11 cellular contexts compared by ENCODE assay signal in the genomic region with DNA sequence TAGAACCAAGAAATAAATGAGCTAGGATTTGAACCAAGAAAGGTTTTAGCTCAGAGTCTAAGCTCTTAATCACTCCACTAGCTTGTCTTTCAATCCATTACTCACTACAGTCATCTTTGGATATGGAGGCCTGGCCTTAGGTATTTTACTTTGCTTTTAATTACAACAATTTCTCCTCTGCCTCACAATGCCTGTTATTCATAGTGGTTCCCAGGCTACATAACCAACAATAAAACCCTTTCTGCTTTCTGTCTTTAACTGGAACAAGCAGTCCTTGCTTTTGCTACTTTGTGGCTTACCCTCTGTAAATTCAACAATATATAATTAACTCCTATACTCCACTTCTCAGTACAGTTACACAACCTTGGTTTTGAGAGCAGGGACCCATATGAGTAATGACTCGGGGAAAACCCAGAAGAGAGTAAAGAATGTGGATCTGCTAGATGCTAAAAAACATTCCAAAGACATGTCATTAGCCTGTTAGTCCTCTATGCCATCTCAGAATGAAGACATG.
A peak's percentile ranks its signal among the peaks of the same experiment; 100 is the strongest.
DNase-seq lines count a peak whose midpoint lies in the region; ATAC-seq and TF ChIP-seq lines count a peak whose summit lies in the region.
"Had no signal": no experiment of that assay in that cellular context is flagged by ENCODE, and none has a peak within 500 bp of the region (broad histone marks: within the 10 kb centered on the region; RNA-seq: fewer than 3 reads in every experiment).

No MANE protein-coding gene starts in this region.

- H2AFZ ChIP-seq in mesenchymal stem cell (ENCODE audit: low read depth, low read length): no peak overlapping the region

- H3K4me1 Mint-ChIP-seq in WTC11: peaks cover 21% of the 10 kb centered on the region
- H3K4me1 Mint-ChIP-seq: activated B cell treated with CpG ODN at 0.5 μM for 24 hours had no signal

- H3K27ac Mint-ChIP-seq in WTC11: peak overlapping the region; percentile 40
- H3K27ac Mint-ChIP-seq: activated B cell treated with CpG ODN at 0.5 μM for 24 hours had no signal

- peaks cover 3% of the 10 kb centered on the region; the same call in 1 of the 2 replicates for H3K36me3 Mint-ChIP-seq in WTC11

- H3K27ac ChIP-seq in mesenchymal stem cell (ENCODE audit: low read length, poor library complexity, severe bottlenecking): peak overlapping the region; percentile 85
- no peak overlapping the region for H3K27ac ChIP-seq in effector memory CD4-positive, alpha-beta T cell (ENCODE audit: insufficient read depth, low read length, poor library complexity, severe bottlenecking)
- H3K27ac ChIP-seq: BLaER1 had no signal

- H3K9ac ChIP-seq in mesenchymal stem cell (ENCODE audit: low read length): peak overlapping the region; percentile 13
- H3K9ac ChIP-seq: BLaER1 had no signal

- peaks cover 0 to 19% of the 10 kb centered on the region in 2 experiments for H3K36me3 ChIP-seq in mesenchymal stem cell (ENCODE audit: control insufficient read depth in 1 of 2, insufficient read depth in 2 of 2, low read depth in 1 of 2, low read length in 2 of 2)
- H3K36me3 ChIP-seq in effector memory CD4-positive, alpha-beta T cell (ENCODE audit: control insufficient read depth, insufficient read depth, low read length): peaks cover 5% of the 10 kb centered on the region
- H3K36me3 ChIP-seq: BLaER1 had no signal

- no peaks in the 10 kb centered on the region for H3K27me3 Mint-ChIP-seq in WTC11 (ENCODE audit: low read depth)
- H3K27me3 Mint-ChIP-seq: activated B cell treated with CpG ODN at 0.5 μM for 24 hours had no signal

- H2BK15ac ChIP-seq in mesenchymal stem cell (ENCODE audit: low read depth, poor library complexity, severe bottlenecking): no peak overlapping the region

- peaks cover 8% of the 10 kb centered on the region; the same call in 1 of the 2 replicates for H3K9me3 Mint-ChIP-seq in WTC11
- H3K9me3 Mint-ChIP-seq: activated B cell treated with CpG ODN at 0.5 μM for 24 hours had no signal

- 20% methylated on average over 1 of the region's 1 CpG for WGBS in mesenchymal stem cell

- H3K23ac ChIP-seq in mesenchymal stem cell (ENCODE audit: low read length in 2 of 2): no peak overlapping the region

- peak; percentile 81 for ATAC-seq in HG03025 (IDR thresholded peaks at IDR 0.05; ENCODE audit: low FRiP score, unreplicated experiment)
- peak; percentile 53 for ATAC-seq in WTC11

- H4K91ac ChIP-seq in mesenchymal stem cell (ENCODE audit: low read length): no peak overlapping the region

- H3K14ac ChIP-seq in mesenchymal stem cell (ENCODE audit: low read length in 2 of 2): no peak overlapping the region

- H3K27me3 ChIP-seq in mesenchymal stem cell (ENCODE audit: control insufficient read depth in 1 of 2, insufficient read depth in 1 of 2, low read length in 2 of 2): no peaks in the 10 kb centered on the region
- H3K27me3 ChIP-seq in effector memory CD4-positive, alpha-beta T cell (replicated peaks; ENCODE audit: control insufficient read depth, insufficient read depth, low read length, poor library complexity, severe bottlenecking): no peaks in the 10 kb centered on the region
- H3K27me3 ChIP-seq: BLaER1 had no signal

- H2BK12ac ChIP-seq in mesenchymal stem cell (ENCODE audit: low read length in 2 of 2): no peak overlapping the region

- POLR2A ChIA-PET in WTC11 (lab: Charles Lee): no interaction called here

- H3K4me3 Mint-ChIP-seq in WTC11: no peak overlapping the region
- H3K4me3 Mint-ChIP-seq: activated B cell treated with CpG ODN at 0.5 μM for 24 hours had no signal

- no peaks in the 10 kb centered on the region for H3K9me3 ChIP-seq in mesenchymal stem cell (ENCODE audit: control insufficient read depth, low read length)
- H3K9me3 ChIP-seq in effector memory CD4-positive, alpha-beta T cell (ENCODE audit: control insufficient read depth, low read length): no peaks in the 10 kb centered on the region
- H3K9me3 ChIP-seq: BLaER1 had no signal

- no peak overlapping the region for H3K4me2 ChIP-seq in mesenchymal stem cell (ENCODE audit: low read length, poor library complexity, severe bottlenecking)
- H3K4me2 ChIP-seq: BLaER1 had no signal

- no peak overlapping the region for H4K8ac ChIP-seq in mesenchymal stem cell (ENCODE audit: low read length)

- no peak overlapping the region for H3K4me3 ChIP-seq in mesenchymal stem cell (ENCODE audit: insufficient read depth in 1 of 2, low read depth in 1 of 2, low read length in 2 of 2)
- H3K4me3 ChIP-seq in effector memory CD4-positive, alpha-beta T cell (ENCODE audit: insufficient read depth, low read depth, low read length, poor library complexity, severe bottlenecking): no peak overlapping the region
- H3K4me3 ChIP-seq: BLaER1 had no signal

- peak; percentile 15 for DNase-seq in NOMO-1 treated with DMSO at 0.1 percent for 48 hours (lab: John Stamatoyannopoulos, UW; ENCODE audit: unreplicated experiment)
- DNase-seq in NOMO-1 treated with dmso at 0.1 percent for 144 hours (lab: John Stamatoyannopoulos, UW; ENCODE audit: unreplicated experiment): no peak
- DNase-seq in WTC11 (ENCODE audit: low spot score): no peak
- peak; percentile 94 for DNase-seq in mesenchymal stem cell
- DNase-seq in GM19240 (ENCODE audit: insufficient read length, low spot score): no peak
- no peak for DNase-seq in effector memory CD4-positive, alpha-beta T cell
- DNase-seq in OCI-M2 (lab: John Stamatoyannopoulos, UW; ENCODE audit: unreplicated experiment): no peak
- DNase-seq: activated B cell treated with CpG ODN at 0.5 μM for 24 hours, right cardiac atrium had no signal

- H2BK5ac ChIP-seq in mesenchymal stem cell (ENCODE audit: low read depth, low read length, poor library complexity, severe bottlenecking): no peak overlapping the region

- H3K4me1 ChIP-seq in mesenchymal stem cell (ENCODE audit: control insufficient read depth, insufficient read depth, low read depth, low read length): no peaks in the 10 kb centered on the region
- no peaks in the 10 kb centered on the region for H3K4me1 ChIP-seq in effector memory CD4-positive, alpha-beta T cell (ENCODE audit: control insufficient read depth, insufficient read depth, low read length, poor library complexity, severe bottlenecking)
- H3K4me1 ChIP-seq: BLaER1 had no signal

- no peak overlapping the region for H2BK120ac ChIP-seq in mesenchymal stem cell (ENCODE audit: low read depth, low read length)

- no peaks in the 10 kb centered on the region for H3K79me1 ChIP-seq in mesenchymal stem cell (replicated peaks; ENCODE audit: low read length, poor library complexity, severe bottlenecking)

- H3K18ac ChIP-seq in mesenchymal stem cell (ENCODE audit: low read depth in 1 of 2, low read length in 2 of 2): no peak overlapping the region

- TF ChIP-seq CTCF in WTC11 (IDR thresholded peaks at IDR 0.05): no peak

- no peak overlapping the region for H2AK5ac ChIP-seq in mesenchymal stem cell (ENCODE audit: low read length, severe bottlenecking)

- H3K4ac ChIP-seq in mesenchymal stem cell (ENCODE audit: low read depth in 1 of 2, low read length in 2 of 2): no peak overlapping the region

- CTCF ChIA-PET in WTC11 (lab: Charles Lee): interaction anchor here (0.5 to 1.3 kb wide), 6 partner anchors 10 to 253 kb away, joined by 3 to 7 read pairs (median 4); no protein-coding TSS in a partner anchor

TF ChIP-seq in WTC11, 78 proteins besides CTCF, POLR2A, EP300 and RAD21 (continues in another document):
- no peak for TF ChIP-seq ZNF396 (CRISPR knock-in tag; IDR thresholded peaks at IDR 0.05; ENCODE audit: borderline replicate concordance)
- TF ChIP-seq E2F5 (CRISPR knock-in tag; IDR thresholded peaks at IDR 0.05): no peak
- TF ChIP-seq NR2C2 (CRISPR knock-in tag; IDR thresholded peaks at IDR 0.05): no peak
- TF ChIP-seq IRF2 (CRISPR knock-in tag; IDR thresholded peaks at IDR 0.05; ENCODE audit: borderline replicate concordance, low read depth): no peak
- TF ChIP-seq ZNF232 (CRISPR knock-in tag; IDR thresholded peaks at IDR 0.05): no peak
- TF ChIP-seq MLX (CRISPR knock-in tag; IDR thresholded peaks at IDR 0.05): no peak
- no peak for TF ChIP-seq TEAD1 (CRISPR knock-in tag; IDR thresholded peaks at IDR 0.05)
- TF ChIP-seq OVOL2 (CRISPR knock-in tag; IDR thresholded peaks at IDR 0.05; ENCODE audit: borderline replicate concordance): no peak
- TF ChIP-seq ESRRA (CRISPR knock-in tag; IDR thresholded peaks at IDR 0.05; ENCODE audit: borderline replicate concordance): no peak
- no peak for TF ChIP-seq HMGA2 (CRISPR knock-in tag; IDR thresholded peaks at IDR 0.05)
- no peak for TF ChIP-seq SP1 (CRISPR knock-in tag; conservative IDR thresholded peaks at IDR 0.05)
- no peak for TF ChIP-seq FOXJ3 (CRISPR knock-in tag; IDR thresholded peaks at IDR 0.05; ENCODE audit: borderline replicate concordance)
- TF ChIP-seq NFYB (CRISPR knock-in tag; conservative IDR thresholded peaks at IDR 0.05; ENCODE audit: low read depth): no peak
- TF ChIP-seq, protein P1, sequence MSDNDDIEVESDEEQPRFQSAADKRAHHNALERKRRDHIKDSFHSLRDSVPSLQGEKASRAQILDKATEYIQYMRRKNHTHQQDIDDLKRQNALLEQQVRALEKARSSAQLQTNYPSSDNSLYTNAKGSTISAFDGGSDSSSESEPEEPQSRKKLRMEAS (CRISPR knock-in tag; IDR thresholded peaks at IDR 0.05): no peak
- TF ChIP-seq ZBTB43 (CRISPR knock-in tag; IDR thresholded peaks at IDR 0.05): no peak

Comparison
In these comparisons a context has a peak if more than half of its experiments do, and no peak if none do; other contexts are left out.
1. DNase-seq: peak in NOMO-1 treated with DMSO at 0.1 percent for 48 hours (single experiment) and mesenchymal stem cell (single experiment); none in NOMO-1 treated with dmso at 0.1 percent for 144 hours (single experiment), WTC11 (single experiment), GM19240 (single experiment), effector memory CD4-positive, alpha-beta T cell (0 of 3) and OCI-M2 (single experiment).